29 cellular contexts compared by ENCODE assay signal in genomic region chr4:10703146-10703545, GRCh38. TPM values are rescaled to one million over a fixed set of nuclear protein-coding genes. Genes with fewer than 3 reads are reported as not detected.
"Had no signal": no experiment of that assay in that cellular context is flagged by ENCODE, and none has a peak within 500 bp of the region (broad histone marks: within the 10 kb centered on the region; RNA-seq: fewer than 3 reads in every experiment).

No MANE protein-coding gene starts in this region.

- H3K27me3 Mint-ChIP-seq: activated naive CD4-positive, alpha-beta T cell treated with anti-CD3 and anti-CD28 coated beads, Interleukin-2, amount 10 ng/mL, durations not matched to agents 7 days and 5 days; brain; memory B cell; stimulated activated memory B cell treated with anti-CD40 and anti-IgM and Interleukin-4, amounts not matched to agents 10 μg/mL and 1 μg/mL and 100 μg/mL, for 72 hours had no signal

- H3K4me3 ChIP-seq: esophagus muscularis mucosa, heart right ventricle, pancreas, psoas muscle, stomach, suprapubic skin, tibial nerve had no signal

- H3K4me1 Mint-ChIP-seq: activated naive CD4-positive, alpha-beta T cell treated with anti-CD3 and anti-CD28 coated beads, Interleukin-2, amount 10 ng/mL, durations not matched to agents 7 days and 5 days; activated naive CD8-positive, alpha-beta T cell treated with anti-CD3 and anti-CD28 coated beads, Interleukin-2, amount 50 U/mL, for 24 hours; brain; nephron; WTC11 had no signal

- ATAC-seq: activated naive CD8-positive, alpha-beta T cell treated with anti-CD3 and anti-CD28 coated beads, Interleukin-2, amount 50 U/mL, for 24 hours; activated T-cell treated with anti-CD3 and anti-CD28 coated beads, Interleukin-2, amount 50 U/mL, for 72 hours; heart right ventricle; left cardiac atrium; pancreas; psoas muscle; right cardiac atrium; stimulated activated memory B cell treated with anti-CD40 and anti-IgM and Interleukin-4, amounts not matched to agents 10 μg/mL and 1 μg/mL and 100 μg/mL, for 72 hours; WTC11 had no signal

- H3K9me3 Mint-ChIP-seq: activated naive CD4-positive, alpha-beta T cell treated with anti-CD3 and anti-CD28 coated beads, Interleukin-2, amount 10 ng/mL, durations not matched to agents 7 days and 5 days; memory B cell had no signal

- H3K4me1 ChIP-seq: esophagus muscularis mucosa, heart right ventricle, pancreas, psoas muscle, suprapubic skin had no signal

- H3K27me3 ChIP-seq: esophagus muscularis mucosa, heart right ventricle, neutrophil, pancreas, stomach, suprapubic skin, tibial nerve had no signal

- H3K9me3 ChIP-seq: esophagus muscularis mucosa, neutrophil, pancreas, psoas muscle, stomach, suprapubic skin had no signal

- H3K36me3 ChIP-seq: esophagus muscularis mucosa, heart right ventricle, neutrophil, pancreas, stomach, suprapubic skin, tibial nerve had no signal

- H3K36me3 Mint-ChIP-seq: activated naive CD4-positive, alpha-beta T cell treated with anti-CD3 and anti-CD28 coated beads, Interleukin-2, amount 10 ng/mL, durations not matched to agents 7 days and 5 days; brain; stimulated activated memory B cell treated with anti-CD40 and anti-IgM and Interleukin-4, amounts not matched to agents 10 μg/mL and 1 μg/mL and 100 μg/mL, for 72 hours had no signal

- DNase-seq: activated CD4-positive, alpha-beta T cell treated with anti-CD3 and anti-CD28 coated beads, Interleukin-2, amount 50 U/mL, for 48 hours; activated effector memory CD4-positive, alpha-beta T cell treated with anti-CD3 and anti-CD28 coated beads, Interleukin-2, amount 50 U/mL, for 16 hours; activated naive CD4-positive, alpha-beta T cell treated with anti-CD3 and anti-CD28 coated beads, Interleukin-2, amount 10 ng/mL, durations not matched to agents 7 days and 5 days; activated naive CD8-positive, alpha-beta T cell treated with anti-CD3 and anti-CD28 coated beads, Interleukin-2, amount 50 U/mL, for 24 hours; activated T-cell treated with anti-CD3 and anti-CD28 coated beads, Interleukin-2, amount 50 U/mL, for 72 hours; central memory CD4-positive, alpha-beta T cell; effector memory CD4-positive, alpha-beta T cell; heart right ventricle; islet precursor cell; left cardiac atrium; pancreas; psoas muscle; right cardiac atrium; small intestine; stimulated activated CD4-positive, alpha-beta T cell treated with anti-CD3 and anti-CD28 coated beads, Interleukin-2, amount 100 ng/mL, for 24 hours; stomach; T-helper 9 cell had no signal

- H3K27ac ChIP-seq: esophagus muscularis mucosa, heart right ventricle, neutrophil, pancreas, psoas muscle, stomach, suprapubic skin, tibial nerve had no signal

- H3K27ac Mint-ChIP-seq: activated naive CD4-positive, alpha-beta T cell treated with anti-CD3 and anti-CD28 coated beads, Interleukin-2, amount 10 ng/mL, durations not matched to agents 7 days and 5 days; activated naive CD8-positive, alpha-beta T cell treated with anti-CD3 and anti-CD28 coated beads, Interleukin-2, amount 50 U/mL, for 24 hours; memory B cell; nephron; stimulated activated memory B cell treated with anti-CD40 and anti-IgM and Interleukin-4, amounts not matched to agents 10 μg/mL and 1 μg/mL and 100 μg/mL, for 72 hours; WTC11 had no signal

- H3K4me3 Mint-ChIP-seq: activated naive CD4-positive, alpha-beta T cell treated with anti-CD3 and anti-CD28 coated beads, Interleukin-2, amount 10 ng/mL, durations not matched to agents 7 days and 5 days; activated naive CD8-positive, alpha-beta T cell treated with anti-CD3 and anti-CD28 coated beads, Interleukin-2, amount 50 U/mL, for 24 hours; activated T-cell treated with anti-CD3 and anti-CD28 coated beads, Interleukin-2, amount 50 U/mL, for 72 hours; brain; memory B cell; nephron; stimulated activated memory B cell treated with anti-CD40 and anti-IgM and Interleukin-4, amounts not matched to agents 10 μg/mL and 1 μg/mL and 100 μg/mL, for 72 hours; WTC11 had no signal

RNA-seq across cellular contexts. Expression of gene CLNK, which starts 18.6 kb away (rescaled TPM):
- total RNA-seq: dermis microvascular lymphatic vessel endothelial cell; esophagus muscularis mucosa; left cardiac atrium; myocyte; right cardiac atrium; T-helper 1 cell treated with Interleukin-12 subunit alpha and Interleukin-12 subunit beta and Interleukin-4 antibody, amounts not matched to agents 30 ng/mL and 1 ng/mL, for 36 hours; tibial nerve; WTC11 had no signal
- polyA plus RNA-seq: heart right ventricle, right cardiac atrium had no signal
